ENCODE assay signal across 2 cellular contexts in genomic region chr10:73772280-73773151, GRCh38.
TF ChIP-seq lines count a peak whose summit lies in the region.

No MANE protein-coding gene starts in this region.

TF ChIP-seq in A549, 52 proteins besides CTCF, POLR2A, EP300 and RAD21 (continues in another document):
- TF ChIP-seq, protein P1, sequence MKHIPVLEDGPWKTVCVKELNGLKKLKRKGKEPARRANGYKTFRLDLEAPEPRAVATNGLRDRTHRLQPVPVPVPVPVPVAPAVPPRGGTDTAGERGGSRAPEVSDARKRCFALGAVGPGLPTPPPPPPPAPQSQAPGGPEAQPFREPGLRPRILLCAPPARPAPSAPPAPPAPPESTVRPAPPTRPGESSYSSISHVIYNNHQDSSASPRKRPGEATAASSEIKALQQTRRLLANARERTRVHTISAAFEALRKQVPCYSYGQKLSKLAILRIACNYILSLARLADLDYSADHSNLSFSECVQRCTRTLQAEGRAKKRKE (CRISPR knock-in tag; IDR thresholded peaks at IDR 0.05; ENCODE audit: low read depth), result no peak
- TF ChIP-seq, protein P2, sequence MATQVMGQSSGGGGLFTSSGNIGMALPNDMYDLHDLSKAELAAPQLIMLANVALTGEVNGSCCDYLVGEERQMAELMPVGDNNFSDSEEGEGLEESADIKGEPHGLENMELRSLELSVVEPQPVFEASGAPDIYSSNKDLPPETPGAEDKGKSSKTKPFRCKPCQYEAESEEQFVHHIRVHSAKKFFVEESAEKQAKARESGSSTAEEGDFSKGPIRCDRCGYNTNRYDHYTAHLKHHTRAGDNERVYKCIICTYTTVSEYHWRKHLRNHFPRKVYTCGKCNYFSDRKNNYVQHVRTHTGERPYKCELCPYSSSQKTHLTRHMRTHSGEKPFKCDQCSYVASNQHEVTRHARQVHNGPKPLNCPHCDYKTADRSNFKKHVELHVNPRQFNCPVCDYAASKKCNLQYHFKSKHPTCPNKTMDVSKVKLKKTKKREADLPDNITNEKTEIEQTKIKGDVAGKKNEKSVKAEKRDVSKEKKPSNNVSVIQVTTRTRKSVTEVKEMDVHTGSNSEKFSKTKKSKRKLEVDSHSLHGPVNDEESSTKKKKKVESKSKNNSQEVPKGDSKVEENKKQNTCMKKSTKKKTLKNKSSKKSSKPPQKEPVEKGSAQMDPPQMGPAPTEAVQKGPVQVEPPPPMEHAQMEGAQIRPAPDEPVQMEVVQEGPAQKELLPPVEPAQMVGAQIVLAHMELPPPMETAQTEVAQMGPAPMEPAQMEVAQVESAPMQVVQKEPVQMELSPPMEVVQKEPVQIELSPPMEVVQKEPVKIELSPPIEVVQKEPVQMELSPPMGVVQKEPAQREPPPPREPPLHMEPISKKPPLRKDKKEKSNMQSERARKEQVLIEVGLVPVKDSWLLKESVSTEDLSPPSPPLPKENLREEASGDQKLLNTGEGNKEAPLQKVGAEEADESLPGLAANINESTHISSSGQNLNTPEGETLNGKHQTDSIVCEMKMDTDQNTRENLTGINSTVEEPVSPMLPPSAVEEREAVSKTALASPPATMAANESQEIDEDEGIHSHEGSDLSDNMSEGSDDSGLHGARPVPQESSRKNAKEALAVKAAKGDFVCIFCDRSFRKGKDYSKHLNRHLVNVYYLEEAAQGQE (IDR thresholded peaks at IDR 0.05), result no peak
- TF ChIP-seq HOXA7 (CRISPR knock-in tag; IDR thresholded peaks at IDR 0.05) (peak; percentile 56; the same call in 1 of the 2 replicates), HES2 (IDR thresholded peaks at IDR 0.05) (no peak), PHF8 (IDR thresholded peaks at IDR 0.05; ENCODE audit: borderline replicate concordance, low read depth) (peak; percentile 80), RARB (CRISPR knock-in tag; IDR thresholded peaks at IDR 0.05) (peak; percentile 55; the same call in 1 of the 2 replicates), JUN (IDR thresholded peaks at IDR 0.05) (peak; percentile 83 to 91; a peak in 4 of 5 replicates), KDM1A (IDR thresholded peaks at IDR 0.05; ENCODE audit: low read depth) (no peak), MAX (IDR thresholded peaks at IDR 0.05) (peak; percentile 78), NR3C1 (IDR thresholded peaks at IDR 0.05) (no peak), FOSB (CRISPR knock-in tag; IDR thresholded peaks at IDR 0.05) (peak; percentile 62; the same call in 1 of the 2 replicates), MAZ (IDR thresholded peaks at IDR 0.05; ENCODE audit: borderline replicate concordance, low read depth, low read length) (no peak), CBX2 (IDR thresholded peaks at IDR 0.05; ENCODE audit: borderline replicate concordance, low read depth) (no peak), HDAC2 (IDR thresholded peaks at IDR 0.05) (no peak), ELK1 (IDR thresholded peaks at IDR 0.05; ENCODE audit: low read depth, low read length) (no peak), ESRRA (IDR thresholded peaks at IDR 0.05; ENCODE audit: borderline replicate concordance, low read length) (no peak)
- TF ChIP-seq, protein P3, sequence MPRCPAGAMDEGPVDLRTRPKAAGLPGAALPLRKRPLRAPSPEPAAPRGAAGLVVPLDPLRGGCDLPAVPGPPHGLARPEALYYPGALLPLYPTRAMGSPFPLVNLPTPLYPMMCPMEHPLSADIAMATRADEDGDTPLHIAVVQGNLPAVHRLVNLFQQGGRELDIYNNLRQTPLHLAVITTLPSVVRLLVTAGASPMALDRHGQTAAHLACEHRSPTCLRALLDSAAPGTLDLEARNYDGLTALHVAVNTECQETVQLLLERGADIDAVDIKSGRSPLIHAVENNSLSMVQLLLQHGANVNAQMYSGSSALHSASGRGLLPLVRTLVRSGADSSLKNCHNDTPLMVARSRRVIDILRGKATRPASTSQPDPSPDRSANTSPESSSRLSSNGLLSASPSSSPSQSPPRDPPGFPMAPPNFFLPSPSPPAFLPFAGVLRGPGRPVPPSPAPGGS (IDR thresholded peaks at IDR 0.05), result peak; percentile 86
- TF ChIP-seq, protein P4, sequence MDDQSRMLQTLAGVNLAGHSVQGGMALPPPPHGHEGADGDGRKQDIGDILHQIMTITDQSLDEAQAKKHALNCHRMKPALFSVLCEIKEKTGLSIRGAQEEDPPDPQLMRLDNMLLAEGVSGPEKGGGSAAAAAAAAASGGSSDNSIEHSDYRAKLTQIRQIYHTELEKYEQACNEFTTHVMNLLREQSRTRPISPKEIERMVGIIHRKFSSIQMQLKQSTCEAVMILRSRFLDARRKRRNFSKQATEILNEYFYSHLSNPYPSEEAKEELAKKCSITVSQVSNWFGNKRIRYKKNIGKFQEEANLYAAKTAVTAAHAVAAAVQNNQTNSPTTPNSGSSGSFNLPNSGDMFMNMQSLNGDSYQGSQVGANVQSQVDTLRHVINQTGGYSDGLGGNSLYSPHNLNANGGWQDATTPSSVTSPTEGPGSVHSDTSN (IDR thresholded peaks at IDR 0.05), result peak; percentile 47; the same call in 1 of the 2 replicates
- TF ChIP-seq, protein P5, sequence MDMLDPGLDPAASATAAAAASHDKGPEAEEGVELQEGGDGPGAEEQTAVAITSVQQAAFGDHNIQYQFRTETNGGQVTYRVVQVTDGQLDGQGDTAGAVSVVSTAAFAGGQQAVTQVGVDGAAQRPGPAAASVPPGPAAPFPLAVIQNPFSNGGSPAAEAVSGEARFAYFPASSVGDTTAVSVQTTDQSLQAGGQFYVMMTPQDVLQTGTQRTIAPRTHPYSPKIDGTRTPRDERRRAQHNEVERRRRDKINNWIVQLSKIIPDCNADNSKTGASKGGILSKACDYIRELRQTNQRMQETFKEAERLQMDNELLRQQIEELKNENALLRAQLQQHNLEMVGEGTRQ (IDR thresholded peaks at IDR 0.05), result no peak; the same call in 1 of the 2 replicates

TF ChIP-seq in HepG2, 621 proteins besides CTCF, POLR2A, EP300 and RAD21 (continues in another document):
- TF ChIP-seq MIER2 (CRISPR knock-in tag; IDR thresholded peaks at IDR 0.05), result no peak
- no peak for TF ChIP-seq MYNN (CRISPR knock-in tag; IDR thresholded peaks at IDR 0.05; ENCODE audit: low read depth)
- no peak for TF ChIP-seq ZMYM2 (CRISPR knock-in tag; IDR thresholded peaks at IDR 0.05)
- TF ChIP-seq ZNF788 (CRISPR knock-in tag; IDR thresholded peaks at IDR 0.05; ENCODE audit: borderline replicate concordance), result peak; percentile 18; the same call in 1 of the 2 replicates
- TF ChIP-seq ATF4 (CRISPR knock-in tag; IDR thresholded peaks at IDR 0.05), result no peak
- TF ChIP-seq ESRRA (CRISPR knock-in tag; IDR thresholded peaks at IDR 0.05; ENCODE audit: low read depth), result no peak
- no peak for TF ChIP-seq JUND (CRISPR knock-in tag; IDR thresholded peaks at IDR 0.05)
- TF ChIP-seq PPARG (CRISPR knock-in tag; conservative IDR thresholded peaks at IDR 0.05), result 0 out of 2 replicates have a peak, but pooled peaks have one; percentile 45
- TF ChIP-seq PHF5A (CRISPR knock-in tag; IDR thresholded peaks at IDR 0.05; ENCODE audit: low read depth, unreplicated experiment), result no peak
- peak; percentile 69 for TF ChIP-seq MXD4 (CRISPR knock-in tag; IDR thresholded peaks at IDR 0.05)
- TF ChIP-seq ZNF451 (CRISPR knock-in tag; IDR thresholded peaks at IDR 0.05), result peak; percentile 64; the same call in 1 of the 2 replicates
- TF ChIP-seq, protein P6, sequence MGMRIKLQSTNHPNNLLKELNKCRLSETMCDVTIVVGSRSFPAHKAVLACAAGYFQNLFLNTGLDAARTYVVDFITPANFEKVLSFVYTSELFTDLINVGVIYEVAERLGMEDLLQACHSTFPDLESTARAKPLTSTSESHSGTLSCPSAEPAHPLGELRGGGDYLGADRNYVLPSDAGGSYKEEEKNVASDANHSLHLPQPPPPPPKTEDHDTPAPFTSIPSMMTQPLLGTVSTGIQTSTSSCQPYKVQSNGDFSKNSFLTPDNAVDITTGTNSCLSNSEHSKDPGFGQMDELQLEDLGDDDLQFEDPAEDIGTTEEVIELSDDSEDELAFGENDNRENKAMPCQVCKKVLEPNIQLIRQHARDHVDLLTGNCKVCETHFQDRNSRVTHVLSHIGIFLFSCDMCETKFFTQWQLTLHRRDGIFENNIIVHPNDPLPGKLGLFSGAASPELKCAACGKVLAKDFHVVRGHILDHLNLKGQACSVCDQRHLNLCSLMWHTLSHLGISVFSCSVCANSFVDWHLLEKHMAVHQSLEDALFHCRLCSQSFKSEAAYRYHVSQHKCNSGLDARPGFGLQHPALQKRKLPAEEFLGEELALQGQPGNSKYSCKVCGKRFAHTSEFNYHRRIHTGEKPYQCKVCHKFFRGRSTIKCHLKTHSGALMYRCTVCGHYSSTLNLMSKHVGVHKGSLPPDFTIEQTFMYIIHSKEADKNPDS (CRISPR knock-in tag; IDR thresholded peaks at IDR 0.05), result 0 out of 2 replicates have a peak, but pooled peaks have one; percentile 56
- no peak for TF ChIP-seq BRCA1 (CRISPR knock-in tag; IDR thresholded peaks at IDR 0.05)
- TF ChIP-seq ZC3H4 (CRISPR knock-in tag; IDR thresholded peaks at IDR 0.05; ENCODE audit: borderline replicate concordance), result no peak
- TF ChIP-seq HNRNPH1 (optimal IDR thresholded peaks at IDR 0.05; ENCODE audit: low read depth, low read length), result no peak
- TF ChIP-seq DPF2 (CRISPR knock-in tag; IDR thresholded peaks at IDR 0.05; ENCODE audit: borderline replicate concordance, low read depth), result no peak
- TF ChIP-seq PHF21A (CRISPR knock-in tag; IDR thresholded peaks at IDR 0.05), result peak; percentile 71
- TF ChIP-seq ZNF552 (CRISPR knock-in tag; IDR thresholded peaks at IDR 0.05; ENCODE audit: borderline replicate concordance), result 0 out of 2 replicates have a peak, but pooled peaks have one; percentile 66
- no peak for TF ChIP-seq ZNF225 (CRISPR knock-in tag; IDR thresholded peaks at IDR 0.05)
- TF ChIP-seq ZNF598 (CRISPR knock-in tag; IDR thresholded peaks at IDR 0.05; ENCODE audit: borderline replicate concordance), result 0 out of 2 replicates have a peak, but pooled peaks have one; percentile 59
- 0 out of 2 replicates have a peak, but pooled peaks have one; percentile 10 for TF ChIP-seq THAP8 (CRISPR knock-in tag; IDR thresholded peaks at IDR 0.05; ENCODE audit: borderline replicate concordance)
- no peak for TF ChIP-seq HDAC6 (IDR thresholded peaks at IDR 0.05; ENCODE audit: low read depth, low read length)
- TF ChIP-seq ETV5 (CRISPR knock-in tag; IDR thresholded peaks at IDR 0.05; ENCODE audit: borderline replicate concordance), result peak; percentile 46; the same call in 1 of the 2 replicates
- TF ChIP-seq ZNF350 (CRISPR knock-in tag; IDR thresholded peaks at IDR 0.05; ENCODE audit: borderline replicate concordance, low read depth), result no peak; the same call in 1 of the 2 replicates
- no peak; the same call in 1 of the 2 replicates for TF ChIP-seq ZNF556 (CRISPR knock-in tag; IDR thresholded peaks at IDR 0.05; ENCODE audit: borderline replicate concordance)
- no peak for TF ChIP-seq CHD2 (IDR thresholded peaks at IDR 0.05; ENCODE audit: low read depth, low read length)
- TF ChIP-seq ZFX (CRISPR knock-in tag; IDR thresholded peaks at IDR 0.05; ENCODE audit: low read depth), result peak; percentile 68; the same call in 1 of the 2 replicates
- TF ChIP-seq BORCS8-MEF2B (CRISPR knock-in tag; IDR thresholded peaks at IDR 0.05), result no peak; the same call in 1 of the 2 replicates
- peak; percentile 39 for TF ChIP-seq CBFB (CRISPR knock-in tag; IDR thresholded peaks at IDR 0.05)
- TF ChIP-seq ZNF644 (CRISPR knock-in tag; IDR thresholded peaks at IDR 0.05; ENCODE audit: low read depth), result no peak
- no peak for TF ChIP-seq NR2F1 (CRISPR knock-in tag; IDR thresholded peaks at IDR 0.05)
- TF ChIP-seq CREB1 (IDR thresholded peaks at IDR 0.05), result peak; percentile 25; the same call in 1 of the 2 replicates
- peak; percentile 37; the same call in 1 of the 2 replicates for TF ChIP-seq CREB1 (CRISPR knock-in tag; IDR thresholded peaks at IDR 0.05)
- no peak for TF ChIP-seq JARID2 (CRISPR knock-in tag; IDR thresholded peaks at IDR 0.05; ENCODE audit: insufficient replicate concordance)
- TF ChIP-seq TAF1 (CRISPR knock-in tag; IDR thresholded peaks at IDR 0.05), result peak; percentile 57
- TF ChIP-seq, protein P7, sequence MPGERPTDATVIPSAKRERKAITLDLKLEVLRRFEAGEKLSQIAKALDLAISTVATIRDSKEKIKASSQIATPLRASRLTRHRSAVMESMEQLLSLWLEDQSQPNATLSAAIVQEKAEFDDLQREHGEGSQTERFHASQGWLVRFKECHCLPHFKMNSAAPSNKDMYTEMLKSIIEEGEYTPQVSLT (CRISPR knock-in tag; IDR thresholded peaks at IDR 0.05; ENCODE audit: borderline replicate concordance, low read depth), result peak; percentile 71; the same call in 1 of the 2 replicates
- no peak for TF ChIP-seq STAT5B (CRISPR knock-in tag; IDR thresholded peaks at IDR 0.05)
- TF ChIP-seq ZFP1 (CRISPR knock-in tag; IDR thresholded peaks at IDR 0.05), result no peak
- TF ChIP-seq ARHGAP35 (CRISPR knock-in tag; IDR thresholded peaks at IDR 0.05; ENCODE audit: borderline replicate concordance), result peak; percentile 12; the same call in 1 of the 2 replicates
- TF ChIP-seq, protein P8, sequence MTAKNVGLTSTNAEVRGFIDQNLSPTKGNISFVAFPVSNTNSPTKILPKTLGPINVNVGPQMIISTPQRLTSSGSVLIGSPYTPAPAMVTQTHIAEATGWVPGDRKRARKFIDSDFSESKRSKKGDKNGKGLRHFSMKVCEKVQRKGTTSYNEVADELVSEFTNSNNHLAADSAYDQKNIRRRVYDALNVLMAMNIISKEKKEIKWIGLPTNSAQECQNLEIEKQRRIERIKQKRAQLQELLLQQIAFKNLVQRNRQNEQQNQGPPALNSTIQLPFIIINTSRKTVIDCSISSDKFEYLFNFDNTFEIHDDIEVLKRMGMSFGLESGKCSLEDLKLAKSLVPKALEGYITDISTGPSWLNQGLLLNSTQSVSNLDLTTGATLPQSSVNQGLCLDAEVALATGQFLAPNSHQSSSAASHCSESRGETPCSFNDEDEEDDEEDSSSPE (CRISPR knock-in tag; IDR thresholded peaks at IDR 0.05), result peak; percentile 41
- peak; percentile 68 for TF ChIP-seq ZNF18 (CRISPR knock-in tag; IDR thresholded peaks at IDR 0.05; ENCODE audit: insufficient replicate concordance)
- TF ChIP-seq GABPB1 (CRISPR knock-in tag; IDR thresholded peaks at IDR 0.05), result peak; percentile 74
- peak; percentile 61 for TF ChIP-seq ASH2L (IDR thresholded peaks at IDR 0.05; ENCODE audit: insufficient read length, low read depth, low read length)
